In genomic region chr3:5476403-5476802, GRCh38 we compare ENCODE assay signal across 28 cellular contexts.
"Had no signal": no experiment of that assay in that cellular context is flagged by ENCODE, and none has a peak within 500 bp of the region (broad histone marks: within the 10 kb centered on the region; RNA-seq: fewer than 3 reads in every experiment).

No MANE protein-coding gene starts in this region.

- DNase-seq: dermis blood vessel endothelial cell; effector memory CD4-positive, alpha-beta T cell; erythroblast; esophagus squamous epithelium; foreskin melanocyte; glutamatergic neuron; heart right ventricle; hippocampal formation; left ventricle myocardium superior; lower lobe of right lung; natural killer cell; pancreas; retina; right lobe of liver; small intestine; stimulated activated CD4-positive, alpha-beta T cell treated with anti-CD3 and anti-CD28 coated beads, Interleukin-15, amount 100 ng/mL, for 24 hours; stimulated activated CD4-positive, alpha-beta T cell treated with anti-CD3 and anti-CD28 coated beads, Interleukin-2, amount 100 ng/mL, for 48 hours; stimulated activated CD8-positive, alpha-beta memory T cell treated with anti-CD3 and anti-CD28 coated beads, Interleukin-4, amount 100 ng/mL, for 48 hours; stimulated activated naive CD4-positive, alpha-beta T cell; stimulated activated naive CD8-positive, alpha-beta T cell treated with anti-CD3 and anti-CD28 coated beads, Interleukin-15, amount 100 ng/mL, for 72 hours; transverse colon; upper lobe of right lung; uterus had no signal

- H3K27me3 ChIP-seq: esophagus squamous epithelium, heart right ventricle, neutrophil, pancreas, right lobe of liver, suprapubic skin, transverse colon, upper lobe of right lung, uterus had no signal

- H3K36me3 ChIP-seq: esophagus squamous epithelium, heart right ventricle, lower lobe of right lung, neutrophil, pancreas, right lobe of liver, suprapubic skin, transverse colon, upper lobe of right lung, uterus had no signal

- H3K9me3 ChIP-seq: esophagus squamous epithelium, heart right ventricle, lower lobe of right lung, neutrophil, pancreas, right lobe of liver, suprapubic skin, transverse colon, upper lobe of right lung, uterus had no signal

- H3K4me1 ChIP-seq: esophagus squamous epithelium, heart right ventricle, lower lobe of right lung, pancreas, right lobe of liver, suprapubic skin, upper lobe of right lung, uterus had no signal

- H3K27ac ChIP-seq: coronary artery, esophagus squamous epithelium, heart right ventricle, lower lobe of right lung, neutrophil, pancreas, right lobe of liver, suprapubic skin, transverse colon, upper lobe of right lung, uterus had no signal

- ATAC-seq: heart right ventricle; left ventricle myocardium superior; lower lobe of right lung; natural killer cell; pancreas; right lobe of liver; stimulated activated naive CD8-positive, alpha-beta T cell treated with anti-CD3 and anti-CD28 coated beads, Interleukin-15, amount 100 ng/mL, for 72 hours; upper lobe of right lung had no signal

- H3K4me3 ChIP-seq: coronary artery, esophagus squamous epithelium, heart right ventricle, lower lobe of right lung, pancreas, right lobe of liver, suprapubic skin, transverse colon, upper lobe of right lung, uterus had no signal

- FAIRE-seq: endometrium, keratinocyte, pancreas, small intestine had no signal
